23 cellular contexts compared by ENCODE assay signal in the genomic region with DNA sequence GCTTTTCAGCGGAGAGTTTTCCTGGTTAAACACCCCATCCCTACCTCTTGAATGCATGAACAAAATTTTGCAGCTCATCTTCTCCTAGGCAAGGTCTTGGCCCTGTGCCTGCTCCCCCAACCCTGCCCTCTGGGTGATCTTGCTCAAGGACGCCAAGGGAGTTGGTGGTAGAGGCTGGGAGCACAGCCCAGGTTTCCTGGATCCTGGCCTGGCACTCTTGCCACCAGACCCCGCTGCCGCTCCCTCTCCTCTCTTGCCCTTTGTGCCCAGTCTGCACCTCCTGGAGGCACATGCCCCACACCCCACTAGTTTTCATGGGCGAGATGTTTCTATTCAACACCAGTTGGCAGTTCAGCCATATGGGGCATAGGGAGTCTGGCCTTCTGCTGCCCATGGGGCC. TPM values are rescaled to one million over a fixed set of nuclear protein-coding genes. Genes with fewer than 3 reads are reported as not detected.
DNase-seq lines count a peak whose midpoint lies in the region; ATAC-seq and TF ChIP-seq lines count a peak whose summit lies in the region.
"Had no signal": no experiment of that assay in that cellular context is flagged by ENCODE, and none has a peak within 500 bp of the region (broad histone marks: within the 10 kb centered on the region; RNA-seq: fewer than 3 reads in every experiment).

No MANE protein-coding gene starts in this region.

- H3K27ac ChIP-seq in right atrium auricular region = peak overlapping the region; percentile 19 to 30
- peak overlapping the region; percentile 45 for H3K27ac ChIP-seq in skeletal muscle tissue (ENCODE audit: low read depth, low read length)
- peak overlapping the region in 2 of 4 donors; percentile 8 to 25 for H3K27ac ChIP-seq in Peyer's patch
- no peak overlapping the region for H3K27ac ChIP-seq in smooth muscle cell (ENCODE audit: low read depth)
- H3K27ac ChIP-seq: A549, SJSA1, VCaP had no signal

- H2AFZ ChIP-seq in smooth muscle cell (ENCODE audit: low read depth) = no peak overlapping the region

- TF ChIP-seq POLR2A in Peyer's patch (IDR thresholded peaks at IDR 0.05) = no peak

- intact Hi-C loops in Right ventricle myocardium superior (cut with DNase I) = no loop called here
- intact Hi-C loops in cardiac septum (cut with DNase I) = no loop called here

- no peaks in the 10 kb centered on the region for H4K20me1 ChIP-seq in smooth muscle cell (ENCODE audit: low read depth)

- WGBS in smooth muscle cell (ENCODE audit: low lambda C conversion rate) = 91% methylated on average over 5 of the region's 5 CpGs

- H3K4me1 ChIP-seq in right atrium auricular region (peaks cover 0 to 60% of the 10 kb centered on the region in 2 donors), skeletal muscle tissue (ENCODE audit: control insufficient read depth in 3 of 3, insufficient read depth in 3 of 3, low read length in 3 of 3) (peaks cover 61 to 78% (median 76%) of the 10 kb centered on the region in 3 donors), Peyer's patch (peaks cover 4 to 20% (median 12%) of the 10 kb centered on the region in 4 donors), smooth muscle cell (ENCODE audit: low read depth) (peaks cover 6% of the 10 kb centered on the region)

- H3K36me3 ChIP-seq in right atrium auricular region (no peaks in the 10 kb centered on the region), skeletal muscle tissue (ENCODE audit: control insufficient read depth in 3 of 3, insufficient read depth in 3 of 3, low read length in 3 of 3) (no peaks in the 10 kb centered on the region), Peyer's patch (no peaks in the 10 kb centered on the region), smooth muscle cell (ENCODE audit: low read depth) (no peaks in the 10 kb centered on the region)
- H3K36me3 ChIP-seq: SJSA1 had no signal

- no peaks in the 10 kb centered on the region for H3F3A ChIP-seq in smooth muscle cell (ENCODE audit: low read depth)

- no peak overlapping the region for H3K4me2 ChIP-seq in smooth muscle cell
- H3K4me2 ChIP-seq: A549 had no signal

- no peaks in the 10 kb centered on the region for H3K79me2 ChIP-seq in smooth muscle cell (ENCODE audit: low read depth)

- DNase-seq in Right ventricle myocardium superior = peak; percentile 60
- DNase-seq in cardiac septum (ENCODE audit: low spot score) = no peak
- no peak for DNase-seq in right atrium auricular region (ENCODE audit: low spot score)
- DNase-seq in Peyer's patch = no peak
- no peak for DNase-seq in smooth muscle cell (lab: John Stamatoyannopoulos, UW; ENCODE audit: unreplicated experiment)
- no peak for DNase-seq in superior temporal gyrus (ENCODE audit: extremely low spot score)
- DNase-seq: activated CD4-positive, alpha-beta T cell treated with anti-CD3 and anti-CD28 coated beads, Interleukin-2, amount 50 U/mL, for 4 hours; activated gamma-delta T cell treated with Interleukin-2 at 50 U/mL for 16 hours; amniotic stem cell; natural killer cell; NCI-H1105 treated with DMSO at 0.1 percent for 48 hours; NCI-H748 treated with DMSO at 0.1 percent for 48 hours; stimulated activated CD4-positive, alpha-beta T cell treated with anti-CD3 and anti-CD28 coated beads, Interleukin-12 subunit alpha, Interleukin-12 subunit beta, amount 100 ng/mL, for 4 hours had no signal

- ATAC-seq in Right ventricle myocardium superior (ENCODE audit: poor library complexity) (no peak), GM18519 (IDR thresholded peaks at IDR 0.05; ENCODE audit: low FRiP score, unreplicated experiment) (no peak)
- ATAC-seq: A549, natural killer cell had no signal

- H3K9ac ChIP-seq in skeletal muscle tissue (ENCODE audit: low read depth in 1 of 3, low read length in 3 of 3) (peak overlapping the region in 1 of 3 donors; percentile 45), smooth muscle cell (ENCODE audit: low read depth) (no peak overlapping the region)

- H3K9me3 ChIP-seq in right atrium auricular region = no peaks in the 10 kb centered on the region
- no peaks in the 10 kb centered on the region for H3K9me3 ChIP-seq in skeletal muscle tissue (ENCODE audit: control insufficient read depth in 3 of 3, low read length in 3 of 3)
- H3K9me3 ChIP-seq in Peyer's patch = no peaks in the 10 kb centered on the region
- H3K9me3 ChIP-seq in smooth muscle cell (replicated peaks; ENCODE audit: low read depth) = no peaks in the 10 kb centered on the region
- H3K9me3 ChIP-seq: A549, SJSA1 had no signal

- H3K4me3 ChIP-seq in right atrium auricular region = no peak overlapping the region
- H3K4me3 ChIP-seq in skeletal muscle tissue (ENCODE audit: low read length in 3 of 3) = no peak overlapping the region
- no peak overlapping the region for H3K4me3 ChIP-seq in Peyer's patch
- no peak overlapping the region for H3K4me3 ChIP-seq in smooth muscle cell
- H3K4me3 ChIP-seq: A549, SJSA1 had no signal

- no peak for TF ChIP-seq CTCF in right atrium auricular region (IDR thresholded peaks at IDR 0.05)
- TF ChIP-seq CTCF in Peyer's patch (IDR thresholded peaks at IDR 0.05) = no peak
- no peak for TF ChIP-seq CTCF in smooth muscle cell (IDR thresholded peaks at IDR 0.05; ENCODE audit: borderline replicate concordance, insufficient read depth, poor library complexity, severe bottlenecking)

- H3K27me3 ChIP-seq in right atrium auricular region (no peaks in the 10 kb centered on the region), skeletal muscle tissue (ENCODE audit: control insufficient read depth in 3 of 3, insufficient read depth in 3 of 3, low read length in 3 of 3) (peaks cover 0 to 18% (median 0%) of the 10 kb centered on the region in 3 donors), Peyer's patch (no peaks in the 10 kb centered on the region), smooth muscle cell (ENCODE audit: low read depth) (no peaks in the 10 kb centered on the region)
- H3K27me3 ChIP-seq: SJSA1 had no signal

RNA-seq across cellular contexts. Expression of a gene that starts 37.3 kb away (rescaled TPM):
- 66.4 TPM for total RNA-seq in Right ventricle myocardium superior
- 33.0 TPM for total RNA-seq in cardiac septum
- total RNA-seq in right atrium auricular region = 100 to 1,000 TPM; 184 to 193 TPM
- total RNA-seq in skeletal muscle tissue = 30.3 TPM
- 1,000 to 10,000 TPM in 1 of 4 donors, 100 to 1,000 TPM in 3; 185 to 1,146 (median 313) TPM for total RNA-seq in Peyer's patch
- total RNA-seq in smooth muscle cell = 144 and 163 TPM in 2 replicates
- polyA plus RNA-seq in smooth muscle cell = 202 and 271 TPM in 2 replicates

RNA-seq across cellular contexts. Expression of a gene that starts 39.3 kb away (rescaled TPM):
- total RNA-seq in Right ventricle myocardium superior (not detected), cardiac septum (not detected), right atrium auricular region (not detected), skeletal muscle tissue (1.0 TPM), Peyer's patch (not detected), smooth muscle cell (not detected in 2 replicates)
- not detected in 2 replicates for polyA plus RNA-seq in smooth muscle cell
- total RNA-seq: H1, mesenteric fat pad, OCI-LY7, SJSA1 had no signal
- polyA plus RNA-seq: A549, BJ, H1, keratinocyte had no signal
